ENCODE assay signal across 8 cellular contexts in the genomic region with DNA sequence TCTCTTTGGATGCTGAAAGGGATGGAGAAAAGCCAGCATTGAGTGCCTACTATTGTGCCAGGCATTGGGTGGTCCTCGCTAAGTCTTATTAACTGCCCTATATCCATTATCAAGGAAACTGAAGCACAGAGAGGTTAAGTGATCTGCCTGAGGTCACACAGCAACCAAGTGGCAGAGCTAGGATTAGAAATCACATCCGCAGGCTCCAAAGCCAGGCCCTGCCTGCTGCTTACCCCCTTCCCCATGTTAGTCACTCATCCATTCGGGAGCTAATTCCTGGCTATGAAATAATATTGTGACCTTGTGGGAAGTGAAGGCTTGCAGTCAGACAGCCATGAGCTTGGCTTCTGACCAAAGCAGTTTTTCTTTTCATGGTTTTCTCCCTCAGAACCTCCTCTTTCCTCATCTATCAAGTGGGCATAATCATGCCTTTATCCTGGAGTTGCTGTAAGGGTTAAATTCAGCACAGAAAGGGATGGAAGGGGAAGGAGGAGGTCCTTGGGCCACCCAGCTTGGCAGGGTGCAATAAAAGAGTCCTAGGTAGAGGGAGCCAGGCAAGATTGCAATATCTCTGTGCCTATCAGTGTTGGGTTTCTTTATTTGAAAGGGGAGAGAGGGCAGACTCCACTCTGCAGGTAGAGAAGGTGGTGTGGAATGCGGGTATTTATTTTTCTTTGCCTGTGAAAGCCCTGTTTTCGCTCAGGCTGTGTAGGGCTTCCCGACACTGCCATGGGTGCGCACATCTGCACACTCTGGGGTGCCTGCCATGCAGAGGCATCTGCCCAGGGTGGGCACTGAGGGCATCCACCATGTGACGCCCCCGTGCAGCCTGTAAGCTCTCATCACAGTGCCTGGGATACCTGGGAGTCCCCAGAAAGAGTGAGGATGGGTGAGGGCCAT. TPM values are rescaled to one million over a fixed set of nuclear protein-coding genes. Genes with fewer than 3 reads are reported as not detected.
DNase-seq lines count a peak whose midpoint lies in the region; ATAC-seq and TF ChIP-seq lines count a peak whose summit lies in the region.

No MANE protein-coding gene starts in this region.

- no peak for ATAC-seq in stimulated activated effector memory CD8-positive, alpha-beta T cell treated with anti-CD3 and anti-CD28 coated beads, Interleukin-12 subunit alpha, Interleukin-12 subunit beta, amount 100 ng/mL, for 72 hours

- peak overlapping the region; percentile 87; the same call in 1 of the 2 replicates for H3K27ac ChIP-seq in SK-N-MC

- no peaks in the 10 kb centered on the region for H3K36me3 Mint-ChIP-seq in glutamatergic neuron (ENCODE audit: unreplicated experiment)
- H3K36me3 Mint-ChIP-seq in stimulated activated effector memory CD8-positive, alpha-beta T cell treated with anti-CD3 and anti-CD28 coated beads, Interleukin-12 subunit alpha, Interleukin-12 subunit beta, amount 100 ng/mL, for 72 hours = peaks cover 21% of the 10 kb centered on the region

- DNase-seq in NCI-H2196 (lab: John Stamatoyannopoulos, UW; ENCODE audit: unreplicated experiment) = peak; percentile 23
- DNase-seq in NCI-H2196 treated with DMSO at 0.1 percent for 48 hours (lab: John Stamatoyannopoulos, UW; ENCODE audit: unreplicated experiment) = no peak
- DNase-seq in SK-N-MC (ENCODE audit: low read depth, low spot score) = no peak
- DNase-seq in glutamatergic neuron = no peak
- no peak for DNase-seq in stimulated activated effector memory CD8-positive, alpha-beta T cell treated with anti-CD3 and anti-CD28 coated beads, Interleukin-12 subunit alpha, Interleukin-12 subunit beta, amount 100 ng/mL, for 72 hours (ENCODE audit: low spot score in 2 of 2)
- DNase-seq in C1 segment of cervical spinal cord (lab: John Stamatoyannopoulos, UW) = no peak
- DNase-seq in occipital lobe (lab: John Stamatoyannopoulos, UW) = no peak
- DNase-seq in NCI-H748 (lab: John Stamatoyannopoulos, UW; ENCODE audit: unreplicated experiment) = no peak

- no peak for TF ChIP-seq CTCF in glutamatergic neuron (IDR thresholded peaks at IDR 0.05; ENCODE audit: partially characterized antibody, unreplicated experiment)

- no peak overlapping the region for H3K9ac ChIP-seq in SK-N-MC (ENCODE audit: insufficient read length)

- peaks cover 48% of the 10 kb centered on the region for H3K4me1 Mint-ChIP-seq in glutamatergic neuron (ENCODE audit: low read depth, unreplicated experiment)
- peaks cover 58% of the 10 kb centered on the region for H3K4me1 Mint-ChIP-seq in stimulated activated effector memory CD8-positive, alpha-beta T cell treated with anti-CD3 and anti-CD28 coated beads, Interleukin-12 subunit alpha, Interleukin-12 subunit beta, amount 100 ng/mL, for 72 hours

- peak overlapping the region; percentile 48 for H3K27ac Mint-ChIP-seq in glutamatergic neuron (ENCODE audit: unreplicated experiment)
- peak overlapping the region; percentile 98 for H3K27ac Mint-ChIP-seq in stimulated activated effector memory CD8-positive, alpha-beta T cell treated with anti-CD3 and anti-CD28 coated beads, Interleukin-12 subunit alpha, Interleukin-12 subunit beta, amount 100 ng/mL, for 72 hours

- peaks cover 20% of the 10 kb centered on the region for H3K27me3 Mint-ChIP-seq in glutamatergic neuron (ENCODE audit: unreplicated experiment)

- peaks cover 14% of the 10 kb centered on the region for H3K9me3 Mint-ChIP-seq in glutamatergic neuron (ENCODE audit: unreplicated experiment)
- no peaks in the 10 kb centered on the region for H3K9me3 Mint-ChIP-seq in stimulated activated effector memory CD8-positive, alpha-beta T cell treated with anti-CD3 and anti-CD28 coated beads, Interleukin-12 subunit alpha, Interleukin-12 subunit beta, amount 100 ng/mL, for 72 hours

- H3K4me3 ChIP-seq in SK-N-MC = no peak overlapping the region

- no peaks in the 10 kb centered on the region for H3K9me3 ChIP-seq in SK-N-MC (ENCODE audit: low read depth, low read length)

- no peaks in the 10 kb centered on the region for H3K36me3 ChIP-seq in SK-N-MC (ENCODE audit: insufficient read depth, low read length)

- peak overlapping the region; percentile 80 for H3K4me3 Mint-ChIP-seq in glutamatergic neuron (ENCODE audit: unreplicated experiment)
- peak overlapping the region; percentile 82 for H3K4me3 Mint-ChIP-seq in stimulated activated effector memory CD8-positive, alpha-beta T cell treated with anti-CD3 and anti-CD28 coated beads, Interleukin-12 subunit alpha, Interleukin-12 subunit beta, amount 100 ng/mL, for 72 hours

RNA-seq across cellular contexts. Expression of gene RAI1, which starts 11.3 kb away (rescaled TPM):
- 70.2 TPM for total RNA-seq in glutamatergic neuron (ENCODE audit: unreplicated experiment)
- 14.3 TPM for total RNA-seq in occipital lobe
